Comparison of ENCODE assay signal across 9 cellular contexts in the genomic region with DNA sequence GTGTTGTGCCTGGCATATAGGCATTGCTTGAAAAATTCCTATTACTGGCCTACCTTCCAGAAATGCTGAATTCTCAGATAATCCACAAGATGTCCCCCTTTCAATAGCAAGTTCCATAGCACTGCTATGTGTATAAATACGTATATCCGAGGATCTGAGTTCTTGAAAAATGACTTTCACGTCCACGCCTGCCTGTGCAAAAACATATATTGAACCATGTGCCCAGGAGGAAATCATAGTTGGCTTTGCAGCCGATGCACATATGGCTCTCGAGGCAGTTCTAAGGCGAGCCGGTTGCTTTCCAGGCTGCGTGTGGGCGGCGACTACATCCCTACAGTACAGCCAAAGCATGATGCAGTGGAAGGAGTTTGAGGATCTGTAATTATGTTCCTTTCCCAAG. TPM values are rescaled to one million over a fixed set of nuclear protein-coding genes. Genes with fewer than 3 reads are reported as not detected.
DNase-seq lines count a peak whose midpoint lies in the region; ATAC-seq and TF ChIP-seq lines count a peak whose summit lies in the region.
"Had no signal": no experiment of that assay in that cellular context is flagged by ENCODE, and none has a peak within 500 bp of the region (broad histone marks: within the 10 kb centered on the region; RNA-seq: fewer than 3 reads in every experiment).

No MANE protein-coding gene starts in this region.

- TF ChIP-seq RAD21 in neural cell (conservative IDR thresholded peaks at IDR 0.05) = peak; percentile 76

- TF ChIP-seq EP300 in neural cell (conservative IDR thresholded peaks at IDR 0.05; ENCODE audit: poor library complexity, severe bottlenecking) = no peak

- no peaks in the 10 kb centered on the region for H4K20me1 ChIP-seq in neural cell (ENCODE audit: insufficient read depth)

- no peaks in the 10 kb centered on the region for H3K36me3 Mint-ChIP-seq in T-helper 2 cell treated with Interferon-gamma antibody and Interleukin-4, amounts not matched to agents 5 μg/mL and 100 μg/mL, for 36 hours (ENCODE audit: low read depth)
- no peaks in the 10 kb centered on the region for H3K36me3 Mint-ChIP-seq in endothelial cell (ENCODE audit: low read depth, unreplicated experiment)
- H3K36me3 Mint-ChIP-seq: IgD-negative memory B cell had no signal

- no peaks in the 10 kb centered on the region for H3F3A ChIP-seq in neural cell (ENCODE audit: insufficient read depth, low read length, poor library complexity, severe bottlenecking)

- peak overlapping the region; percentile 48 for H3K4me3 ChIP-seq in coronary artery
- no peak overlapping the region for H3K4me3 ChIP-seq in neural cell (ENCODE audit: low read length)

- no peak overlapping the region for H3K9ac ChIP-seq in neural cell (ENCODE audit: low read length)

- no peaks in the 10 kb centered on the region for H3K9me3 ChIP-seq in neural cell (ENCODE audit: low read length)

- no peak for TF ChIP-seq CTCF in coronary artery (IDR thresholded peaks at IDR 0.05)
- peak; percentile 75 for TF ChIP-seq CTCF in neural cell (IDR thresholded peaks at IDR 0.05; ENCODE audit: poor library complexity, severe bottlenecking)
- no peak for TF ChIP-seq CTCF in endothelial cell (IDR thresholded peaks at IDR 0.05; ENCODE audit: unreplicated experiment)

- DNase-seq in EH (ENCODE audit: low read depth) (peak; percentile 55), NCI-H2227 (lab: John Stamatoyannopoulos, UW; ENCODE audit: unreplicated experiment) (peak; percentile 11), coronary artery (ENCODE audit: low spot score) (no peak), endothelial cell (ENCODE audit: low spot score) (no peak), T1000 (lab: John Stamatoyannopoulos, UW) (no peak)
- no peak for DNase-seq in T-helper 2 cell treated with Interferon-gamma antibody and Interleukin-4, amounts not matched to agents 5 μg/mL and 100 μg/mL, for 36 hours (ENCODE audit: low spot score)

- no peaks in the 10 kb centered on the region for H3K4me1 Mint-ChIP-seq in T-helper 2 cell treated with Interferon-gamma antibody and Interleukin-4, amounts not matched to agents 5 μg/mL and 100 μg/mL, for 36 hours (ENCODE audit: low read depth)
- H3K4me1 Mint-ChIP-seq in endothelial cell (ENCODE audit: unreplicated experiment) = peaks cover 4% of the 10 kb centered on the region
- H3K4me1 Mint-ChIP-seq: IgD-negative memory B cell had no signal

- no peak overlapping the region for H3K27ac Mint-ChIP-seq in T-helper 2 cell treated with Interferon-gamma antibody and Interleukin-4, amounts not matched to agents 5 μg/mL and 100 μg/mL, for 36 hours
- no peak overlapping the region for H3K27ac Mint-ChIP-seq in endothelial cell (ENCODE audit: unreplicated experiment)
- H3K27ac Mint-ChIP-seq: IgD-negative memory B cell had no signal

- H3K36me3 ChIP-seq in neural cell (ENCODE audit: insufficient read depth, low read length) = no peaks in the 10 kb centered on the region

- H3K4me3 Mint-ChIP-seq in T-helper 2 cell treated with Interferon-gamma antibody and Interleukin-4, amounts not matched to agents 5 μg/mL and 100 μg/mL, for 36 hours = no peak overlapping the region
- H3K4me3 Mint-ChIP-seq in endothelial cell (ENCODE audit: unreplicated experiment) = no peak overlapping the region
- H3K4me3 Mint-ChIP-seq: IgD-negative memory B cell had no signal

- no peaks in the 10 kb centered on the region for H3K9me2 ChIP-seq in neural cell (ENCODE audit: insufficient read depth, low read length)

- no peaks in the 10 kb centered on the region for H3K27me3 ChIP-seq in neural cell (ENCODE audit: insufficient read depth, low read depth, low read length)

- no peak overlapping the region for H2AFZ ChIP-seq in neural cell (ENCODE audit: low read depth, low read length)

- H3K79me2 ChIP-seq in neural cell (replicated peaks; ENCODE audit: insufficient read depth, low read length) = no peaks in the 10 kb centered on the region

- H3K27ac ChIP-seq in coronary artery = no peak overlapping the region
- no peak overlapping the region for H3K27ac ChIP-seq in neural cell (ENCODE audit: low read length)

- no peaks in the 10 kb centered on the region for H3K27me3 Mint-ChIP-seq in T-helper 2 cell treated with Interferon-gamma antibody and Interleukin-4, amounts not matched to agents 5 μg/mL and 100 μg/mL, for 36 hours (ENCODE audit: low read depth)
- peaks cover 2% of the 10 kb centered on the region for H3K27me3 Mint-ChIP-seq in endothelial cell (ENCODE audit: unreplicated experiment)

- H3K9me3 Mint-ChIP-seq in T-helper 2 cell treated with Interferon-gamma antibody and Interleukin-4, amounts not matched to agents 5 μg/mL and 100 μg/mL, for 36 hours = no peaks in the 10 kb centered on the region
- H3K9me3 Mint-ChIP-seq in endothelial cell (ENCODE audit: unreplicated experiment) = no peaks in the 10 kb centered on the region
- H3K9me3 Mint-ChIP-seq: IgD-negative memory B cell had no signal

- ATAC-seq in GM18868 (IDR thresholded peaks at IDR 0.05; ENCODE audit: unreplicated experiment) = no peak

- no peak overlapping the region for H3K4me2 ChIP-seq in neural cell (ENCODE audit: low read length)

TF ChIP-seq in neural cell, 6 proteins besides CTCF, POLR2A, EP300 and RAD21:
- TF ChIP-seq POLR2AphosphoS5 (IDR thresholded peaks at IDR 0.05) (no peak), SMC3 (conservative IDR thresholded peaks at IDR 0.05; ENCODE audit: poor library complexity) (peak; percentile 76)

RNA-seq across cellular contexts. Expression of a gene that starts 55.4 kb away (rescaled TPM):
- polyA plus RNA-seq in neural cell = not detected in 2 replicates
- polyA minus RNA-seq in neural cell = not detected in 2 replicates
- not detected for total RNA-seq in endothelial cell (ENCODE audit: unreplicated experiment)
- polyA plus RNA-seq: IgD-negative memory B cell had no signal

Comparison
In these comparisons a context has a peak if more than half of its experiments do, and no peak if none do; other contexts are left out.
1. DNase-seq: peak in EH (single experiment) and NCI-H2227 (single experiment); none in coronary artery (single experiment), T-helper 2 cell treated with Interferon-gamma antibody and Interleukin-4, amounts not matched to agents 5 μg/mL and 100 μg/mL, for 36 hours (single experiment), endothelial cell (single experiment) and T1000 (single experiment).